Comparison of ENCODE assay signal across 12 cellular contexts in genomic region chr6:1068068-1068467, GRCh38.
"Had no signal": no experiment of that assay in that cellular context is flagged by ENCODE, and none has a peak within 500 bp of the region (broad histone marks: within the 10 kb centered on the region; RNA-seq: fewer than 3 reads in every experiment).

No MANE protein-coding gene starts in this region.

- H3K27me3 ChIP-seq: upper lobe of right lung had no signal

- DNase-seq: activated CD4-positive, alpha-beta T cell treated with anti-CD3 and anti-CD28 coated beads, Interleukin-2, amount 10 ng/mL, durations not matched to agents 24 days and 14 days; activated naive CD4-positive, alpha-beta T cell; activated naive CD8-positive, alpha-beta T cell treated with anti-CD3 and anti-CD28 coated beads, Interleukin-2, amount 50 U/mL, for 24 hours; effector memory CD8-positive, alpha-beta T cell; erythroblast; nephron progenitor cell; psoas muscle; spleen; stimulated activated CD4-positive, alpha-beta T cell treated with anti-CD3 and anti-CD28 coated beads, Interleukin-2, amount 100 ng/mL, for 24 hours; stimulated activated naive CD4-positive, alpha-beta T cell; T-cell; upper lobe of right lung had no signal

- H3K27ac ChIP-seq: psoas muscle, spleen, upper lobe of right lung had no signal

- H3K9me3 ChIP-seq: psoas muscle, spleen, upper lobe of right lung had no signal

- H3K4me3 ChIP-seq: psoas muscle, spleen, upper lobe of right lung had no signal

- H3K4me1 ChIP-seq: psoas muscle, spleen, upper lobe of right lung had no signal

- H3K36me3 ChIP-seq: spleen, upper lobe of right lung had no signal
